ENCODE assay signal across 16 cellular contexts in the genomic region with DNA sequence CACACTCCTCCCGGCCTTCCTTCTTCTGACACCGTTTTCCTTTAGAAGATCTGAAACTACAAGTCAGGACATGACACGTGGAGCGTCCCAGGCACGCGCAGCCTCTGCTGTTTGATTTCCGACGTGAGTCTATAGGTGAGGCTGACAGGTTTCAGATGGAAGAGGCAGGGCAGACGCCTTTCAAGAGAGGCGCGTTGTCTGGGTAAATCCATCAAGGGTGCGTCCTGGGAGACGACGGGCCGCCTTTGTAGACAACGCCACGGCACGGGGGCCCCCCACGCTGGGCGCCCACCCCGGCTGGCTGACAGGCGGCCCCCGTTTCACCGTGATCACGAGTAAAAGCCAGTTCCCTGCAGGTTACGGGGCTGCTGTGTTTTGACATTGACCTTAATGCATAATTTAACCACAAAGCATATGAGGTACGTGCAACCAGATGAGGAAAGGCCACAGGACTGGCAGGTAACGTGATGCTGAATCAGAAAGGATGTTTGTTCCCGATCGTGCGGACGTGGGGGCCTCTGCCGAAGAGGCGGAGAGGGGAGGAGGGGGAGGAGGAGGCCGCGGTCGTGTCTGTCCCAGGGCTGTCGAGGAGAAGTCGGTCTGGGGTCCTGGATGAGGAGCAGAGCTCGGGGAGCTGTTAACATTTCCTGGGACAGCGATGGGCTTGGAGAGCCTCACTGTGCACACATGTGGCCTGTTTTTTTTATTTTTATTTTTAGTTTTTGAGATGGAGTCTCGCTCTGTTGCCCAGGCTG. TPM values are rescaled to one million over a fixed set of nuclear protein-coding genes. Genes with fewer than 3 reads are reported as not detected.
DNase-seq lines count a peak whose midpoint lies in the region; ATAC-seq and TF ChIP-seq lines count a peak whose summit lies in the region.
"Had no signal": no experiment of that assay in that cellular context is flagged by ENCODE, and none has a peak within 500 bp of the region (broad histone marks: within the 10 kb centered on the region; RNA-seq: fewer than 3 reads in every experiment).

No MANE protein-coding gene starts in this region.

- H3K27ac Mint-ChIP-seq in type B pancreatic cell: no peak overlapping the region
- H3K27ac Mint-ChIP-seq: dendritic cell treated with granulocyte-macrophage colony-stimulating factor and Interleukin-4, amounts not matched to agents 40 ng/mL and 50 ng/mL, for 4 days had no signal

- no peaks in the 10 kb centered on the region for H3K27me3 Mint-ChIP-seq in activated T-cell treated with anti-CD3 and anti-CD28 coated beads, Interleukin-2, amount 50 U/mL, for 4 hours (ENCODE audit: low read depth)
- H3K27me3 Mint-ChIP-seq in type B pancreatic cell: peaks cover 56% of the 10 kb centered on the region

- no peaks in the 10 kb centered on the region for H3K4me1 Mint-ChIP-seq in activated T-cell treated with anti-CD3 and anti-CD28 coated beads, Interleukin-2, amount 50 U/mL, for 4 hours (ENCODE audit: low read depth)
- no peaks in the 10 kb centered on the region for H3K4me1 Mint-ChIP-seq in type B pancreatic cell (ENCODE audit: unreplicated experiment)

- no peaks in the 10 kb centered on the region for H3K9me3 ChIP-seq in colonic mucosa
- H3K9me3 ChIP-seq: thoracic aorta had no signal

- H3K9ac ChIP-seq in colonic mucosa (ENCODE audit: low read depth in 2 of 2, low read length in 2 of 2): no peak overlapping the region

- in situ Hi-C loops in KBM-7 (cut with MboI; ENCODE audit: low pct_unique_long_range_greater_than_20kb, low sequenced_read_pairs): no loop called here

- H3K36me3 Mint-ChIP-seq in activated T-cell treated with anti-CD3 and anti-CD28 coated beads, Interleukin-2, amount 50 U/mL, for 4 hours (ENCODE audit: insufficient read depth): peaks cover 2% of the 10 kb centered on the region
- H3K36me3 Mint-ChIP-seq in type B pancreatic cell: peaks cover 4% of the 10 kb centered on the region

- H3K36me3 ChIP-seq in colonic mucosa: no peaks in the 10 kb centered on the region
- H3K36me3 ChIP-seq: thoracic aorta had no signal

- TF ChIP-seq CTCF in epithelial cell of esophagus (IDR thresholded peaks at IDR 0.05; ENCODE audit: insufficient read depth, low read depth, low read length, missing control alignments): no peak
- TF ChIP-seq CTCF in colonic mucosa (IDR thresholded peaks at IDR 0.05): no peak
- TF ChIP-seq CTCF in type B pancreatic cell (conservative IDR thresholded peaks at IDR 0.05): no peak

- no peaks in the 10 kb centered on the region for H3K9me3 Mint-ChIP-seq in activated T-cell treated with anti-CD3 and anti-CD28 coated beads, Interleukin-2, amount 50 U/mL, for 4 hours
- no peaks in the 10 kb centered on the region for H3K9me3 Mint-ChIP-seq in type B pancreatic cell

- intact Hi-C loops in colonic mucosa (cut with DNase I): no loop called here

- H3K27me3 ChIP-seq in colonic mucosa: no peaks in the 10 kb centered on the region

- H3K4me3 Mint-ChIP-seq in activated T-cell treated with anti-CD3 and anti-CD28 coated beads, Interleukin-2, amount 50 U/mL, for 4 hours: peak overlapping the region; percentile 6
- no peak overlapping the region for H3K4me3 Mint-ChIP-seq in type B pancreatic cell
- H3K4me3 Mint-ChIP-seq: dendritic cell treated with granulocyte-macrophage colony-stimulating factor and Interleukin-4, amounts not matched to agents 40 ng/mL and 50 ng/mL, for 4 days had no signal

- no peak for DNase-seq in activated T-cell treated with anti-CD3 and anti-CD28 coated beads, Interleukin-2, amount 50 U/mL, for 4 hours
- no peak for DNase-seq in activated T-cell treated with anti-CD3 and anti-CD28 coated beads, Interleukin-2, amount 50 U/mL, for 48 hours
- DNase-seq in KBM-7: peak; percentile 16
- DNase-seq in epithelial cell of esophagus (ENCODE audit: low read depth): peak; percentile 75
- DNase-seq in stimulated activated naive CD8-positive, alpha-beta T cell treated with anti-CD3 and anti-CD28 coated beads, Interleukin-15, Interleukin-2, amounts not matched to agents 100 U/mL and 50 U/mL, for 24 hours: peak; percentile 10
- no peak for DNase-seq in stimulated activated CD4-positive, alpha-beta T cell treated with anti-CD3 and anti-CD28 coated beads, Interleukin-2, amount 100 ng/mL, for 48 hours
- no peak for DNase-seq in colonic mucosa
- no peak for DNase-seq in type B pancreatic cell (ENCODE audit: extremely low spot score, unreplicated experiment)
- DNase-seq: NCI-H1436, NCI-H446 treated with DMSO at 0.1 percent for 48 hours, OCI-M1 had no signal

- no peaks in the 10 kb centered on the region for H3K4me1 ChIP-seq in colonic mucosa

- H3K27ac ChIP-seq in colonic mucosa: no peak overlapping the region
- H3K27ac ChIP-seq: thoracic aorta, VCaP had no signal

- peak in 1 of 2 donors; percentile 37 for ATAC-seq in activated T-cell treated with anti-CD3 and anti-CD28 coated beads, Interleukin-2, amount 50 U/mL, for 4 hours
- ATAC-seq in stimulated activated naive CD8-positive, alpha-beta T cell treated with anti-CD3 and anti-CD28 coated beads, Interleukin-15, Interleukin-2, amounts not matched to agents 100 U/mL and 50 U/mL, for 24 hours: no peak
- ATAC-seq: left lobe of liver, SK-N-SH treated with all-trans-retinoic acid at 6 μM for 48 hours had no signal

- H3K4me3 ChIP-seq in epithelial cell of esophagus (ENCODE audit: low read length) (no peak overlapping the region), colonic mucosa (no peak overlapping the region)
- H3K4me3 ChIP-seq: thoracic aorta had no signal

RNA-seq across cellular contexts. Expression of gene PPP2R3B, which starts 51.1 kb away (rescaled TPM):
- 10 to 100 TPM; 29.0 to 47.6 (median 30.3) TPM for total RNA-seq in activated T-cell treated with anti-CD3 and anti-CD28 coated beads, Interleukin-2, amount 50 U/mL, for 4 hours
- total RNA-seq in colonic mucosa (10 to 100 TPM in 1 of 2 donors, 1 to 10 TPM in 1; 8.7 to 22.9 TPM), type B pancreatic cell (ENCODE audit: low replicate concordance) (33.2 and 53.4 TPM in 2 replicates)

Comparison
In these comparisons a context has a peak if more than half of its experiments do, and no peak if none do; other contexts are left out.
1. DNase-seq: peak in KBM-7 (single experiment), epithelial cell of esophagus (single experiment) and stimulated activated naive CD8-positive, alpha-beta T cell treated with anti-CD3 and anti-CD28 coated beads, Interleukin-15, Interleukin-2, amounts not matched to agents 100 U/mL and 50 U/mL, for 24 hours (single experiment); none in activated T-cell treated with anti-CD3 and anti-CD28 coated beads, Interleukin-2, amount 50 U/mL, for 4 hours (single experiment), activated T-cell treated with anti-CD3 and anti-CD28 coated beads, Interleukin-2, amount 50 U/mL, for 48 hours (0 of 2), stimulated activated CD4-positive, alpha-beta T cell treated with anti-CD3 and anti-CD28 coated beads, Interleukin-2, amount 100 ng/mL, for 48 hours (0 of 2), colonic mucosa (single experiment) and type B pancreatic cell (single experiment).